In the genomic region with DNA sequence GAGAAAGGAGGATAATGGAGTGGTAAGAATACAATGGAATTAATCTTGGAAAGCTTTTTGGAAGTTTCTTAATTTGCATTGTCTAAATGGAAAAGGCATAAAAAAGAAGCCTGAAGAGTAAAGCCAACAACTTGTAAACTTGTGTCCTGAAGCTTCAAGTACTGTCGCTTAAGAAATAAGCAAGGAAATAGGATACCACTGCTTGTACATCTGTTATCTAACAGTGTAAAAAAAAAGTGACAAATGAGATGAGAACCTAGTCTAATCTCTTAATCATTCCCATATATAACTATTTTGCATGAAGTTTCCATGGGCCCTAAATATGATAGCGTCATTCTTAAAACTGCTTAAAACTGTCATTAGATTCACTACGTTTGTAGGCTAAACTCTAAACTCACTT, we compare ENCODE assay signal across 15 cellular contexts.
DNase-seq lines count a peak whose midpoint lies in the region; ATAC-seq and TF ChIP-seq lines count a peak whose summit lies in the region.
"Had no signal": no experiment of that assay in that cellular context is flagged by ENCODE, and none has a peak within 500 bp of the region (broad histone marks: within the 10 kb centered on the region; RNA-seq: fewer than 3 reads in every experiment).

No MANE protein-coding gene starts in this region.

- peaks cover 41% of the 10 kb centered on the region for H3K4me1 ChIP-seq in CD8-positive, alpha-beta T cell (ENCODE audit: insufficient read depth, low read length)
- peaks cover 34% of the 10 kb centered on the region for H3K4me1 ChIP-seq in psoas muscle

- peaks cover 41% of the 10 kb centered on the region for H3K4me1 Mint-ChIP-seq in activated CD4-positive, alpha-beta T cell treated with anti-CD3 and anti-CD28 coated beads, Interleukin-2, amount 10 ng/mL, durations not matched to agents 7 days and 5 days
- H3K4me1 Mint-ChIP-seq in CD8-positive, alpha-beta T cell (ENCODE audit: low read depth): peaks cover 58% of the 10 kb centered on the region
- peaks cover 61 to 68% (median 64%) of the 10 kb centered on the region in 3 donors for H3K4me1 Mint-ChIP-seq in T-cell

- no peak overlapping the region for H3K27ac ChIP-seq in CD8-positive, alpha-beta T cell (ENCODE audit: low read depth, low read length)
- peak overlapping the region; percentile 84 for H3K27ac ChIP-seq in psoas muscle
- H3K27ac ChIP-seq: C4-2B had no signal

- H3K27ac Mint-ChIP-seq in activated CD4-positive, alpha-beta T cell treated with anti-CD3 and anti-CD28 coated beads, Interleukin-2, amount 10 ng/mL, durations not matched to agents 7 days and 5 days: peak overlapping the region; percentile 87
- H3K27ac Mint-ChIP-seq in CD8-positive, alpha-beta T cell: no peak overlapping the region
- peak overlapping the region; percentile 92 to 93 for H3K27ac Mint-ChIP-seq in T-cell
- H3K27ac Mint-ChIP-seq: H9, HFFc6 had no signal

- POLR2A ChIA-PET in activated CD4-positive, alpha-beta T cell treated with anti-CD3 and anti-CD28 coated beads, Interleukin-2, amount 10 ng/mL, durations not matched to agents 7 days and 5 days (lab: Charles Lee): no interaction called here
- POLR2A ChIA-PET in CD8-positive, alpha-beta T cell (lab: Charles Lee): interaction anchor here (1.0 to 2.6 kb wide), 4 partner anchors 12 to 116 kb away, joined by 3 to 11 read pairs (median 6); no protein-coding TSS in a partner anchor
- POLR2A ChIA-PET in T-cell (lab: Charles Lee): interaction anchor here in 1 of 2 donors (0.6 kb wide), 1 partner anchor 1302 kb away, joined by 4 read pairs; no protein-coding TSS in a partner anchor

- peaks cover 2% of the 10 kb centered on the region for H3K36me3 Mint-ChIP-seq in activated CD4-positive, alpha-beta T cell treated with anti-CD3 and anti-CD28 coated beads, Interleukin-2, amount 10 ng/mL, durations not matched to agents 7 days and 5 days (ENCODE audit: low read depth)
- no peaks in the 10 kb centered on the region for H3K36me3 Mint-ChIP-seq in CD8-positive, alpha-beta T cell
- no peaks in the 10 kb centered on the region for H3K36me3 Mint-ChIP-seq in T-cell

- no peak for TF ChIP-seq CTCF in CD8-positive, alpha-beta T cell (IDR thresholded peaks at IDR 0.05)
- no peak for TF ChIP-seq CTCF in psoas muscle (IDR thresholded peaks at IDR 0.05)

- H3K27me3 Mint-ChIP-seq in activated CD4-positive, alpha-beta T cell treated with anti-CD3 and anti-CD28 coated beads, Interleukin-2, amount 10 ng/mL, durations not matched to agents 7 days and 5 days: peaks cover 3% of the 10 kb centered on the region
- no peaks in the 10 kb centered on the region for H3K27me3 Mint-ChIP-seq in CD8-positive, alpha-beta T cell (ENCODE audit: low read depth)
- no peaks in the 10 kb centered on the region for H3K27me3 Mint-ChIP-seq in T-cell

- DNase-seq in activated CD4-positive, alpha-beta T cell treated with anti-CD3 and anti-CD28 coated beads, Interleukin-2, amount 10 ng/mL, durations not matched to agents 7 days and 5 days: no peak
- DNase-seq in activated CD4-positive, alpha-beta T cell treated with anti-CD3 and anti-CD28 coated beads, Interleukin-2, amount 50 U/mL, for 1 hour: no peak
- DNase-seq in CD8-positive, alpha-beta T cell: no peak
- no peak for DNase-seq in T-cell
- no peak for DNase-seq in psoas muscle
- DNase-seq in COR-L47 (lab: John Stamatoyannopoulos, UW): no peak
- DNase-seq in NCI-H1930 (lab: John Stamatoyannopoulos, UW): no peak
- no peak for DNase-seq in stimulated activated naive CD8-positive, alpha-beta T cell treated with anti-CD3 and anti-CD28 coated beads, Interleukin-15, Interleukin-2, amounts not matched to agents 100 U/mL and 50 U/mL, for 24 hours
- DNase-seq: H9, HFFc6, MG63, NCI-H187, NCI-H2107 had no signal

- H3K4me3 Mint-ChIP-seq in activated CD4-positive, alpha-beta T cell treated with anti-CD3 and anti-CD28 coated beads, Interleukin-2, amount 10 ng/mL, durations not matched to agents 7 days and 5 days: no peak overlapping the region
- peak overlapping the region; percentile 63 for H3K4me3 Mint-ChIP-seq in CD8-positive, alpha-beta T cell
- H3K4me3 Mint-ChIP-seq in T-cell: peak overlapping the region in 2 of 3 donors; percentile 28 to 69
- H3K4me3 Mint-ChIP-seq: H9, HFFc6 had no signal

- intact Hi-C loops in CD8-positive, alpha-beta T cell (cut with DNase I, micrococcal nuclease): loop anchor here in 1 of 2 experiments (2.0 kb wide), 1 partner anchor 134 kb away; a partner anchor contains a TSS
- intact Hi-C loops in psoas muscle (cut with DNase I): loop anchor here in 1 of 2 donors (5.0 to 10.0 kb wide), 2 partner anchors 42 to 430 kb away; no protein-coding TSS in a partner anchor

- no peaks in the 10 kb centered on the region for H3K36me3 ChIP-seq in CD8-positive, alpha-beta T cell (ENCODE audit: insufficient read depth, low read length)
- no peaks in the 10 kb centered on the region for H3K36me3 ChIP-seq in psoas muscle (ENCODE audit: insufficient read depth in 1 of 2, low read depth in 1 of 2)
- H3K36me3 ChIP-seq: MG63 had no signal

- no peak overlapping the region for H3K4me3 ChIP-seq in CD8-positive, alpha-beta T cell (ENCODE audit: low read depth, low read length)
- H3K4me3 ChIP-seq in psoas muscle: no peak overlapping the region
- H3K4me3 ChIP-seq: MG63 had no signal

- WGBS in psoas muscle, 3 donors: 48 to 78% (median 57%) methylated on average over 3 of the region's 3 CpGs

- H3K9me3 ChIP-seq in CD8-positive, alpha-beta T cell (ENCODE audit: low read length): no peaks in the 10 kb centered on the region
- no peaks in the 10 kb centered on the region for H3K9me3 ChIP-seq in psoas muscle
- H3K9me3 ChIP-seq: MG63 had no signal

- peaks cover 12% of the 10 kb centered on the region for H3K9me3 Mint-ChIP-seq in activated CD4-positive, alpha-beta T cell treated with anti-CD3 and anti-CD28 coated beads, Interleukin-2, amount 10 ng/mL, durations not matched to agents 7 days and 5 days
- no peaks in the 10 kb centered on the region for H3K9me3 Mint-ChIP-seq in CD8-positive, alpha-beta T cell
- H3K9me3 Mint-ChIP-seq in T-cell: no peaks in the 10 kb centered on the region
- H3K9me3 Mint-ChIP-seq: H9, HFFc6 had no signal

- no peaks in the 10 kb centered on the region for H3K27me3 ChIP-seq in CD8-positive, alpha-beta T cell (ENCODE audit: insufficient read depth, low read length)
- no peaks in the 10 kb centered on the region for H3K27me3 ChIP-seq in psoas muscle (ENCODE audit: insufficient read depth in 3 of 3, low read length in 2 of 3)
- H3K27me3 ChIP-seq: MG63 had no signal

- ATAC-seq in CD8-positive, alpha-beta T cell: no peak
- no peak for ATAC-seq in T-cell (replicated peaks in 1 of 4)
- peak in 1 of 4 donors; percentile 68 for ATAC-seq in psoas muscle
- no peak for ATAC-seq in stimulated activated naive CD8-positive, alpha-beta T cell treated with anti-CD3 and anti-CD28 coated beads, Interleukin-15, Interleukin-2, amounts not matched to agents 100 U/mL and 50 U/mL, for 24 hours
- ATAC-seq: Right ventricle myocardium inferior had no signal

- CTCF ChIA-PET in activated CD4-positive, alpha-beta T cell treated with anti-CD3 and anti-CD28 coated beads, Interleukin-2, amount 10 ng/mL, durations not matched to agents 7 days and 5 days (lab: Charles Lee): interaction anchor here (0.6 kb wide), 1 partner anchor 207 kb away, joined by 3 read pairs; no protein-coding TSS in a partner anchor
- CTCF ChIA-PET in CD8-positive, alpha-beta T cell (lab: Charles Lee): interaction anchor here (0.7 to 1.9 kb wide), 5 partner anchors 14 to 428 kb away, joined by 3 to 12 read pairs (median 5); no protein-coding TSS in a partner anchor
- CTCF ChIA-PET in T-cell (lab: Charles Lee): no interaction called here

Comparison
In these comparisons a context has a peak if more than half of its experiments do, and no peak if none do; other contexts are left out.
1. CTCF ChIA-PET loops: an anchor here in activated CD4-positive, alpha-beta T cell treated with anti-CD3 and anti-CD28 coated beads, Interleukin-2, amount 10 ng/mL, durations not matched to agents 7 days and 5 days (0.6 kb wide) and CD8-positive, alpha-beta T cell (0.7 to 1.9 kb wide); none called in T-cell.